ENCODE assay signal across 9 cellular contexts in the genomic region with DNA sequence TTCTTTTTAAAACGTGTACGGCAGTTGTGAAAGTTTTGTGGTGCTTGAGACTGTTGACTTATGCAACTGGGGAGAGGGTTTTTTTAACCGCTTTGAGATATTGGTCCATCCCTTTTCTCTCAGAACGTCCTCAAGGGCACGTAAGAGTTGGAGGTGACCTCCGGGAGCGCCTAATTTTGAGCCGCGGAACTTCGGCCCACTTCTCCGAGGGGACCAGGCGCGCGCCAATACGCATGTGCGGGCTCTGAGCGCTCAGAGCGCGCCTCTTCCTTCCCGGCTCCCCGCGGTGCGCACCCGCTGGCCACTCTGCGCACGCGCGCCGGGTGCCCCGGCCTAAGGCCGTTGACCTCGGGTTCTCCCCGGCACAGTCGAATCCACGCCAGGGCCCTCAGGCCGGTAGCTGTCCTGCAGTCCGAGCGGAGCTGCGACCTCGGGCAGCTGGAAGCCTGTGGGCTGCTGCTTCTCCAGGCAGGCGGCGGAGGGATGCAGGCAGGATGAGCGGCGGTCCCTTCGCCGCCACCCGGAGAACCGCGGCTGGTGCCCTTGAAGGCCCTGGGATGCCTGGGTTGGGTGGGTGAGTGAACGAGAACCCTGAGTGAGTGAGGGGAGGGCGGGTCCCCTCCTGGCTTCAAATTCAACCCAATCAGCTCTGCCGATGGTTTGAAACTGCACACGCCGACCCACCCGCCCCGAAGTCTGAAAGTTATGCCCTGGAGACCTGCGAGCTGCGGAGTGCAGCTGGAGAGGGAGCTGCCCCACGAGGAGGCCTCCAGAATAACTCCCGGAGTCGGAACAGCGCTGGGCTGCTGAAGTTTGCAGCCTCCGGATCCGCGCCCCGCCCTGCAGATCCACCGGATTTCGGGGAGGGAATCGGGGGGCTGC. TPM values are rescaled to one million over a fixed set of nuclear protein-coding genes. Genes with fewer than 3 reads are reported as not detected.
DNase-seq lines count a peak whose midpoint lies in the region; ATAC-seq, FAIRE-seq and TF ChIP-seq lines count a peak whose summit lies in the region.
"Had no signal": no experiment of that assay in that cellular context is flagged by ENCODE, and none has a peak within 500 bp of the region (broad histone marks: within the 10 kb centered on the region; RNA-seq: fewer than 3 reads in every experiment).

No MANE protein-coding gene starts in this region.

- H3K79me2 ChIP-seq in neural progenitor cell (ENCODE audit: low read depth) = no peaks in the 10 kb centered on the region

- no peak for TF ChIP-seq EP300 in sigmoid colon (IDR thresholded peaks at IDR 0.05)

- peaks cover 84% of the 10 kb centered on the region for H4K20me1 ChIP-seq in neural progenitor cell (ENCODE audit: low read depth)

- DNase-seq in choroid plexus epithelial cell (ENCODE audit: low read depth) (no peak), neural progenitor cell (ENCODE audit: low spot score) (peak; percentile 81), H54 (ENCODE audit: insufficient read length, low spot score) (no peak), sigmoid colon (no peak), C1 segment of cervical spinal cord (lab: John Stamatoyannopoulos, UW) (no peak)
- DNase-seq in effector memory CD4-positive, alpha-beta T cell = no peak

- no peaks in the 10 kb centered on the region for H3K36me3 Mint-ChIP-seq in neural progenitor cell

- no peaks in the 10 kb centered on the region for H3K36me3 ChIP-seq in neural progenitor cell
- no peaks in the 10 kb centered on the region for H3K36me3 ChIP-seq in effector memory CD4-positive, alpha-beta T cell (ENCODE audit: control insufficient read depth, insufficient read depth, low read length)
- H3K36me3 ChIP-seq in sigmoid colon = no peaks in the 10 kb centered on the region

- peak; percentile 54 for ATAC-seq in GM18511 (IDR thresholded peaks at IDR 0.05; ENCODE audit: unreplicated experiment)
- ATAC-seq in HG03280 (IDR thresholded peaks at IDR 0.05; ENCODE audit: unreplicated experiment) = peak; percentile 69

- peaks cover 83% of the 10 kb centered on the region for H3K27me3 Mint-ChIP-seq in neural progenitor cell (ENCODE audit: insufficient read depth, low read depth)

- H3F3A ChIP-seq in neural progenitor cell (ENCODE audit: low read depth) = peaks cover 36% of the 10 kb centered on the region

- H3K4me3 Mint-ChIP-seq in neural progenitor cell = peak overlapping the region; percentile 81

- peak overlapping the region; percentile 81 for H3K4me2 ChIP-seq in neural progenitor cell

- H2AFZ ChIP-seq in neural progenitor cell (replicated peaks) = no peak overlapping the region

- peak overlapping the region; percentile 14 for H3K4me3 ChIP-seq in choroid plexus epithelial cell (ENCODE audit: low read depth, low read length)
- peak overlapping the region; percentile 51 for H3K4me3 ChIP-seq in neural progenitor cell
- no peak overlapping the region for H3K4me3 ChIP-seq in effector memory CD4-positive, alpha-beta T cell (ENCODE audit: insufficient read depth, low read depth, low read length, poor library complexity, severe bottlenecking)
- peak overlapping the region in 2 of 4 donors; percentile 9 to 16 for H3K4me3 ChIP-seq in sigmoid colon

- H3K9me3 ChIP-seq in neural progenitor cell (ENCODE audit: low read depth) (no peaks in the 10 kb centered on the region), sigmoid colon (no peaks in the 10 kb centered on the region)
- H3K9me3 ChIP-seq in effector memory CD4-positive, alpha-beta T cell (ENCODE audit: control insufficient read depth, low read length) = no peaks in the 10 kb centered on the region

- 4 to 6% methylated on average over 69 of the region's 69 CpGs for WGBS in sigmoid colon, 2 donors

- H3K4me1 ChIP-seq in neural progenitor cell (peaks cover 21% of the 10 kb centered on the region), sigmoid colon (peaks cover 0 to 25% (median 15%) of the 10 kb centered on the region in 4 donors)
- peaks cover 8% of the 10 kb centered on the region for H3K4me1 ChIP-seq in effector memory CD4-positive, alpha-beta T cell (ENCODE audit: control insufficient read depth, insufficient read depth, low read length, poor library complexity, severe bottlenecking)

- H3K9me3 Mint-ChIP-seq in neural progenitor cell = peaks cover 2% of the 10 kb centered on the region

- intact Hi-C loops in sigmoid colon (cut with DNase I) = no loop called here

- TF ChIP-seq CTCF in choroid plexus epithelial cell (conservative IDR thresholded peaks at IDR 0.05; ENCODE audit: low read depth, low read length) (no peak), neural progenitor cell (IDR thresholded peaks at IDR 0.05) (peak; percentile 16), sigmoid colon (IDR thresholded peaks at IDR 0.05) (no peak)

- H3K27ac Mint-ChIP-seq in neural progenitor cell = no peak overlapping the region

- H3K9ac ChIP-seq in neural progenitor cell = no peak overlapping the region

- no peak for FAIRE-seq in H54 (lab: Jason Lieb, UNC)
- FAIRE-seq: frontal cortex had no signal

- no peak overlapping the region for H3K27ac ChIP-seq in neural progenitor cell
- H3K27ac ChIP-seq in effector memory CD4-positive, alpha-beta T cell (ENCODE audit: insufficient read depth, low read length, poor library complexity, severe bottlenecking) = no peak overlapping the region
- H3K27ac ChIP-seq in sigmoid colon = no peak overlapping the region

- H3K27me3 ChIP-seq in neural progenitor cell (peaks cover 100% of the 10 kb centered on the region), sigmoid colon (peaks cover 74 to 100% (median 99%) of the 10 kb centered on the region in 3 donors)
- H3K27me3 ChIP-seq in effector memory CD4-positive, alpha-beta T cell (replicated peaks; ENCODE audit: control insufficient read depth, insufficient read depth, low read length, poor library complexity, severe bottlenecking) = peaks cover 76% of the 10 kb centered on the region

- H3K4me1 Mint-ChIP-seq in neural progenitor cell = peaks cover 25% of the 10 kb centered on the region

- no peak for TF ChIP-seq POLR2A in H54 (IDR thresholded peaks at IDR 0.05; ENCODE audit: low read depth, low read length)
- no peak for TF ChIP-seq POLR2A in sigmoid colon (IDR thresholded peaks at IDR 0.05)

RNA-seq across cellular contexts. Expression of a gene that starts 7.3 kb away (rescaled TPM):
- total RNA-seq in neural progenitor cell (ENCODE audit: low replicate concordance) (1.6 and 2.0 TPM in 2 replicates), sigmoid colon (not detected)
- under 1 TPM in 1 of 3 donors, not detected in 2; 0.07 TPM for polyA plus RNA-seq in sigmoid colon
